ENCODE assay signal across 1 cellular context in genomic region chr19:58395220-58395978, GRCh38.
A peak's percentile ranks its signal among the peaks of the same experiment; 100 is the strongest.
TF ChIP-seq lines count a peak whose summit lies in the region.

Gene RNF225 (plus strand): TSS chr19:58395656. CDS start chr19:58396090, 434 bp downstream.

TF ChIP-seq in HepG2, 621 proteins besides CTCF, POLR2A, EP300 and RAD21 (continued from another document and continues in another):
- TF ChIP-seq ZC3H13 (CRISPR knock-in tag; IDR thresholded peaks at IDR 0.05) (0 out of 2 replicates have a peak, but pooled peaks have one; percentile 47), MTA1 (CRISPR knock-in tag; IDR thresholded peaks at IDR 0.05; ENCODE audit: borderline replicate concordance) (no peak), ZSCAN29 (CRISPR knock-in tag; conservative IDR thresholded peaks at IDR 0.05) (no peak), PHF5A (CRISPR knock-in tag; IDR thresholded peaks at IDR 0.05; ENCODE audit: low read depth, unreplicated experiment) (no peak), ZNF253 (CRISPR knock-in tag; IDR thresholded peaks at IDR 0.05; ENCODE audit: borderline replicate concordance) (no peak), ZMYM2 (CRISPR knock-in tag; IDR thresholded peaks at IDR 0.05) (no peak), NFRKB (IDR thresholded peaks at IDR 0.05) (no peak), ARHGAP35 (CRISPR knock-in tag; IDR thresholded peaks at IDR 0.05; ENCODE audit: borderline replicate concordance) (no peak), GMEB1 (CRISPR knock-in tag; IDR thresholded peaks at IDR 0.05; ENCODE audit: borderline replicate concordance) (no peak), ZBTB34 (CRISPR knock-in tag; IDR thresholded peaks at IDR 0.05) (no peak), HNRNPK (IDR thresholded peaks at IDR 0.05; ENCODE audit: low read depth, low read length, poor library complexity, severe bottlenecking) (no peak), ZNF724P (CRISPR knock-in tag; IDR thresholded peaks at IDR 0.05; ENCODE audit: borderline replicate concordance) (no peak), RBM22 (optimal IDR thresholded peaks at IDR 0.05; ENCODE audit: low read length) (peak; percentile 49), SALL2 (CRISPR knock-in tag; IDR thresholded peaks at IDR 0.05) (peak; percentile 68; the same call in 1 of the 2 replicates), GATAD1 (CRISPR knock-in tag; IDR thresholded peaks at IDR 0.05) (no peak), RFXANK (CRISPR knock-in tag; IDR thresholded peaks at IDR 0.05) (no peak), SNAPC2 (CRISPR knock-in tag; IDR thresholded peaks at IDR 0.05) (no peak), AKAP8 (CRISPR knock-in tag; IDR thresholded peaks at IDR 0.05) (peak; percentile 78; the same call in 1 of the 2 replicates), ZNF407 (CRISPR knock-in tag; IDR thresholded peaks at IDR 0.05; ENCODE audit: not compliant biosample characterization) (no peak), YEATS4 (CRISPR knock-in tag; IDR thresholded peaks at IDR 0.05; ENCODE audit: borderline replicate concordance) (no peak), FOXK1 (CRISPR knock-in tag; IDR thresholded peaks at IDR 0.05; ENCODE audit: borderline replicate concordance, low read depth) (no peak), RCOR2 (CRISPR knock-in tag; IDR thresholded peaks at IDR 0.05) (no peak), NONO (IDR thresholded peaks at IDR 0.05) (no peak), NONO (CRISPR knock-in tag; conservative IDR thresholded peaks at IDR 0.05) (peak; percentile 57; the same call in 1 of the 2 replicates), ZNF335 (CRISPR knock-in tag; IDR thresholded peaks at IDR 0.05) (no peak), ZNF556 (CRISPR knock-in tag; IDR thresholded peaks at IDR 0.05; ENCODE audit: borderline replicate concordance) (no peak), ZNF207 (IDR thresholded peaks at IDR 0.05; ENCODE audit: borderline replicate concordance) (no peak), FLYWCH1 (CRISPR knock-in tag; IDR thresholded peaks at IDR 0.05) (no peak), CBFB (CRISPR knock-in tag; IDR thresholded peaks at IDR 0.05) (no peak), ZNF121 (CRISPR knock-in tag; IDR thresholded peaks at IDR 0.05) (no peak), FOXK2 (IDR thresholded peaks at IDR 0.05) (no peak), SKIL (CRISPR knock-in tag; IDR thresholded peaks at IDR 0.05; ENCODE audit: borderline replicate concordance) (no peak), IRX3 (CRISPR knock-in tag; IDR thresholded peaks at IDR 0.05; ENCODE audit: borderline replicate concordance, low read depth) (no peak; the same call in 1 of the 2 replicates), ZIK1 (CRISPR knock-in tag; IDR thresholded peaks at IDR 0.05; ENCODE audit: borderline replicate concordance, low read depth) (no peak), ZFP90 (CRISPR knock-in tag; IDR thresholded peaks at IDR 0.05; ENCODE audit: borderline replicate concordance) (no peak), RBFOX2 (IDR thresholded peaks at IDR 0.05; ENCODE audit: low read depth, low read length) (peak; percentile 75), ZNF7 (CRISPR knock-in tag; IDR thresholded peaks at IDR 0.05) (no peak), SNAPC5 (CRISPR knock-in tag; IDR thresholded peaks at IDR 0.05; ENCODE audit: borderline replicate concordance) (no peak), SNRNP70 (IDR thresholded peaks at IDR 0.05; ENCODE audit: low read depth, low read length) (no peak)
- TF ChIP-seq, protein P1, sequence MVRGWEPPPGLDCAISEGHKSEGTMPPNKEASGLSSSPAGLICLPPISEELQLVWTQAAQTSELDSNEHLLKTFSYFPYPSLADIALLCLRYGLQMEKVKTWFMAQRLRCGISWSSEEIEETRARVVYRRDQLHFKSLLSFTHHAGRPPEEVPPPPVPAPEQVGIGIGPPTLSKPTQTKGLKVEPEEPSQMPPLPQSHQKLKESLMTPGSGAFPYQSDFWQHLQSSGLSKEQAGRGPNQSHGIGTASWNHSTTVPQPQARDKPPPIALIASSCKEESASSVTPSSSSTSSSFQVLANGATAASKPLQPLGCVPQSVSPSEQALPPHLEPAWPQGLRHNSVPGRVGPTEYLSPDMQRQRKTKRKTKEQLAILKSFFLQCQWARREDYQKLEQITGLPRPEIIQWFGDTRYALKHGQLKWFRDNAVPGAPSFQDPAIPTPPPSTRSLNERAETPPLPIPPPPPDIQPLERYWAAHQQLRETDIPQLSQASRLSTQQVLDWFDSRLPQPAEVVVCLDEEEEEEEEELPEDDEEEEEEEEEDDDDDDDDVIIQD (CRISPR knock-in tag; IDR thresholded peaks at IDR 0.05; ENCODE audit: low read depth): no peak
- TF ChIP-seq, protein P2, sequence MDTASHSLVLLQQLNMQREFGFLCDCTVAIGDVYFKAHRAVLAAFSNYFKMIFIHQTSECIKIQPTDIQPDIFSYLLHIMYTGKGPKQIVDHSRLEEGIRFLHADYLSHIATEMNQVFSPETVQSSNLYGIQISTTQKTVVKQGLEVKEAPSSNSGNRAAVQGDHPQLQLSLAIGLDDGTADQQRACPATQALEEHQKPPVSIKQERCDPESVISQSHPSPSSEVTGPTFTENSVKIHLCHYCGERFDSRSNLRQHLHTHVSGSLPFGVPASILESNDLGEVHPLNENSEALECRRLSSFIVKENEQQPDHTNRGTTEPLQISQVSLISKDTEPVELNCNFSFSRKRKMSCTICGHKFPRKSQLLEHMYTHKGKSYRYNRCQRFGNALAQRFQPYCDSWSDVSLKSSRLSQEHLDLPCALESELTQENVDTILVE (CRISPR knock-in tag; IDR thresholded peaks at IDR 0.05): no peak
- TF ChIP-seq, protein P3, sequence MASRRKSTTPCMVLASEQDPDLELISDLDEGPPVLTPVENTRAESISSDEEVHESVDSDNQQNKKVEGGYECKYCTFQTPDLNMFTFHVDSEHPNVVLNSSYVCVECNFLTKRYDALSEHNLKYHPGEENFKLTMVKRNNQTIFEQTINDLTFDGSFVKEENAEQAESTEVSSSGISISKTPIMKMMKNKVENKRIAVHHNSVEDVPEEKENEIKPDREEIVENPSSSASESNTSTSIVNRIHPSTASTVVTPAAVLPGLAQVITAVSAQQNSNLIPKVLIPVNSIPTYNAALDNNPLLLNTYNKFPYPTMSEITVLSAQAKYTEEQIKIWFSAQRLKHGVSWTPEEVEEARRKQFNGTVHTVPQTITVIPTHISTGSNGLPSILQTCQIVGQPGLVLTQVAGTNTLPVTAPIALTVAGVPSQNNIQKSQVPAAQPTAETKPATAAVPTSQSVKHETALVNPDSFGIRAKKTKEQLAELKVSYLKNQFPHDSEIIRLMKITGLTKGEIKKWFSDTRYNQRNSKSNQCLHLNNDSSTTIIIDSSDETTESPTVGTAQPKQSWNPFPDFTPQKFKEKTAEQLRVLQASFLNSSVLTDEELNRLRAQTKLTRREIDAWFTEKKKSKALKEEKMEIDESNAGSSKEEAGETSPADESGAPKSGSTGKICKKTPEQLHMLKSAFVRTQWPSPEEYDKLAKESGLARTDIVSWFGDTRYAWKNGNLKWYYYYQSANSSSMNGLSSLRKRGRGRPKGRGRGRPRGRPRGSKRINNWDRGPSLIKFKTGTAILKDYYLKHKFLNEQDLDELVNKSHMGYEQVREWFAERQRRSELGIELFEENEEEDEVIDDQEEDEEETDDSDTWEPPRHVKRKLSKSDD (CRISPR knock-in tag; IDR thresholded peaks at IDR 0.05; ENCODE audit: low read depth): no peak
- TF ChIP-seq, protein P4, sequence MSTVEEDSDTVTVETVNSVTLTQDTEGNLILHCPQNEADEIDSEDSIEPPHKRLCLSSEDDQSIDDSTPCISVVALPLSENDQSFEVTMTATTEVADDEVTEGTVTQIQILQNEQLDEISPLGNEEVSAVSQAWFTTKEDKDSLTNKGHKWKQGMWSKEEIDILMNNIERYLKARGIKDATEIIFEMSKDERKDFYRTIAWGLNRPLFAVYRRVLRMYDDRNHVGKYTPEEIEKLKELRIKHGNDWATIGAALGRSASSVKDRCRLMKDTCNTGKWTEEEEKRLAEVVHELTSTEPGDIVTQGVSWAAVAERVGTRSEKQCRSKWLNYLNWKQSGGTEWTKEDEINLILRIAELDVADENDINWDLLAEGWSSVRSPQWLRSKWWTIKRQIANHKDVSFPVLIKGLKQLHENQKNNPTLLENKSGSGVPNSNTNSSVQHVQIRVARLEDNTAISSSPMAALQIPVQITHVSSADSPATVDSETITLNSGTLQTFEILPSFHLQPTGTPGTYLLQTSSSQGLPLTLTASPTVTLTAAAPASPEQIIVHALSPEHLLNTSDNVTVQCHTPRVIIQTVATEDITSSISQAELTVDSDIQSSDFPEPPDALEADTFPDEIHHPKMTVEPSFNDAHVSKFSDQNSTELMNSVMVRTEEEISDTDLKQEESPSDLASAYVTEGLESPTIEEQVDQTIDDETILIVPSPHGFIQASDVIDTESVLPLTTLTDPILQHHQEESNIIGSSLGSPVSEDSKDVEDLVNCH (CRISPR knock-in tag; IDR thresholded peaks at IDR 0.05): no peak
